ENCODE assay signal across 7 cellular contexts in the genomic region with DNA sequence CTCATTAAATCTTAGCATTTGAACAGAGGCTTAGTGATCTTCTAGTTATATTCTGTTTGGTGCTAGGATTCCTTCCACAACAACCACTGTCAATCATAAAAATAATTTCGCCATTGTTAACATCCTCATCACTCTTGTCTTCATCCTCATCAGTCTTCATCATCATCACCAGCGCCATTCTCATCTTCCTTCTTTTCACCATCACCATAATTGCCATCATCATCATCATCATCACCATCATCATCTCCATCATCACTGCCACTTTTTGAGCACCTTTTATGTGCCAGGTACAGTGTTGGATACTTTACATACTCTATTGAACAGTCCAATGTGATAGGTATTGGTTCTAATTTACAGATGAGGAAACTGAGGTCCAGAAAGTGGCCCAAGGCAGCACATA.
"Had no signal": no experiment of that assay in that cellular context is flagged by ENCODE, and none has a peak within 500 bp of the region (broad histone marks: within the 10 kb centered on the region; RNA-seq: fewer than 3 reads in every experiment).

No MANE protein-coding gene starts in this region.

- FAIRE-seq: HTR-8/SVneo, K562 had no signal

- H3K4me2 ChIP-seq: KMS-11 had no signal

- H3K9ac ChIP-seq: KMS-11 had no signal

- DNase-seq: IMR-90, KBM-7, KG1 had no signal

- ATAC-seq: K562 had no signal

- H3K27ac ChIP-seq: HL-60, KMS-11 had no signal

- H3K4me3 ChIP-seq: K562 had no signal
